28 cellular contexts compared by ENCODE assay signal in the genomic region with DNA sequence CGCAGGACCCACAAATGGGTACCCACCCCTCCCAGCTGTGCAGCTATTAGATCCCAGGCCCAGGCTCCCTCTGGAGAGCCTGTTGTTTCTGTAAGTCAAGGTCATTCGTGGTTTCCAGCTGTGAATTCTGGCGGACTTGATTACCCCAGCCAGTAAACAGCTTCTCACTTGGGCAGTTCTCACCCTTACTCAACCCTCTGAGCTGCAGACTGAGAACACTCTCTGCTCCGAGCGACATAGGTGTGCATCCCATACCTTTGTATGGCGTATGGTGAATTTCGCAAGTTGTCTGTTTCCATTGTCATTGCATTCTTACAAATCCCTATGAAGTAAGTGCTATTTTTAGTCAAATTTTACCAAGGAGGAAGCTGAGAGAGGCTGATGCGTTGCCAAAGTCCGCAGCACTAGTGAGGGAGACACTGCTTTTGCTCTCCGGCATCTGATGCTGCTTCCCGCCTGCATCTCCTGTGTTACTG. TPM values are rescaled to one million over a fixed set of nuclear protein-coding genes. Genes with fewer than 3 reads are reported as not detected.
A peak's percentile ranks its signal among the peaks of the same experiment; 100 is the strongest.
DNase-seq lines count a peak whose midpoint lies in the region; ATAC-seq and TF ChIP-seq lines count a peak whose summit lies in the region.
"Had no signal": no experiment of that assay in that cellular context is flagged by ENCODE, and none has a peak within 500 bp of the region (broad histone marks: within the 10 kb centered on the region; RNA-seq: fewer than 3 reads in every experiment).

No MANE protein-coding gene starts in this region.

- TF ChIP-seq POLR2A in gastroesophageal sphincter (IDR thresholded peaks at IDR 0.05), result no peak

- peak; percentile 6 for TF ChIP-seq EP300 in gastroesophageal sphincter (IDR thresholded peaks at IDR 0.05)

- 43 to 45% methylated on average over 8 to 9 of the region's 11 CpGs for WGBS in gastroesophageal sphincter (ENCODE audit: low coverage in 1 of 2), 2 donors

- ATAC-seq in gastroesophageal sphincter (peak; percentile 26), upper lobe of right lung (peak; percentile 37), HG03108 (IDR thresholded peaks at IDR 0.05; ENCODE audit: unreplicated experiment) (no peak)
- ATAC-seq: naive thymus-derived CD4-positive, alpha-beta T cell had no signal

- TF ChIP-seq CTCF in gastroesophageal sphincter (IDR thresholded peaks at IDR 0.05), result no peak
- TF ChIP-seq CTCF in osteoblast (IDR thresholded peaks at IDR 0.05; ENCODE audit: extremely low read depth, low read depth, low read length), result no peak
- no peak for TF ChIP-seq CTCF in upper lobe of right lung (IDR thresholded peaks at IDR 0.05)
- TF ChIP-seq CTCF in progenitor cell of endocrine pancreas (IDR thresholded peaks at IDR 0.05; ENCODE audit: unreplicated experiment), result no peak

- no peak overlapping the region for H3K27ac Mint-ChIP-seq in progenitor cell of endocrine pancreas
- H3K27ac Mint-ChIP-seq: CD8-positive, alpha-beta memory T cell; naive thymus-derived CD4-positive, alpha-beta T cell had no signal

- intact Hi-C loops in upper lobe of right lung (cut with DNase I), result no loop called here

- H3K4me3 ChIP-seq in gastroesophageal sphincter (no peak overlapping the region), osteoblast (ENCODE audit: insufficient read depth, low read length) (no peak overlapping the region), upper lobe of right lung (no peak overlapping the region)
- H3K4me3 ChIP-seq: breast epithelium, MG63, tibial nerve had no signal

- H3K9me3 Mint-ChIP-seq in progenitor cell of endocrine pancreas (ENCODE audit: low read depth), result no peaks in the 10 kb centered on the region
- H3K9me3 Mint-ChIP-seq: CD8-positive, alpha-beta memory T cell; naive thymus-derived CD4-positive, alpha-beta T cell had no signal

- H3K9me3 ChIP-seq in gastroesophageal sphincter (no peaks in the 10 kb centered on the region), osteoblast (ENCODE audit: low read depth, low read length) (no peaks in the 10 kb centered on the region), upper lobe of right lung (no peaks in the 10 kb centered on the region)
- H3K9me3 ChIP-seq: breast epithelium, MG63, SK-N-SH, tibial nerve had no signal

- no peak overlapping the region for H3K4me2 ChIP-seq in osteoblast (ENCODE audit: insufficient read depth, low read length)
- H3K4me2 ChIP-seq: SK-N-SH had no signal

- H3K4me3 Mint-ChIP-seq in progenitor cell of endocrine pancreas (ENCODE audit: low read depth), result no peak overlapping the region
- H3K4me3 Mint-ChIP-seq: CD8-positive, alpha-beta memory T cell; naive thymus-derived CD4-positive, alpha-beta T cell had no signal

- H3K4me1 ChIP-seq in gastroesophageal sphincter (peaks cover 16 to 98% (median 22%) of the 10 kb centered on the region in 3 donors), osteoblast (ENCODE audit: insufficient read depth, low read length) (peaks cover 3% of the 10 kb centered on the region), upper lobe of right lung (peaks cover 26% of the 10 kb centered on the region)
- H3K4me1 ChIP-seq: breast epithelium, parathyroid adenoma had no signal

- H3K36me3 Mint-ChIP-seq in progenitor cell of endocrine pancreas (ENCODE audit: insufficient read depth), result peaks cover 30% of the 10 kb centered on the region
- H3K36me3 Mint-ChIP-seq: CD8-positive, alpha-beta memory T cell; naive thymus-derived CD4-positive, alpha-beta T cell had no signal

- no peak overlapping the region for H2AFZ ChIP-seq in osteoblast (ENCODE audit: low read length)
- H2AFZ ChIP-seq: parathyroid adenoma had no signal

- H3K27me3 Mint-ChIP-seq in progenitor cell of endocrine pancreas, result no peaks in the 10 kb centered on the region

- H3K79me2 ChIP-seq in osteoblast (ENCODE audit: insufficient read depth, low read length), result no peaks in the 10 kb centered on the region

- H3K27me3 ChIP-seq in gastroesophageal sphincter (no peaks in the 10 kb centered on the region), osteoblast (ENCODE audit: insufficient read depth, low read length) (peaks cover 9% of the 10 kb centered on the region), upper lobe of right lung (no peaks in the 10 kb centered on the region)
- H3K27me3 ChIP-seq: breast epithelium, MG63, tibial nerve had no signal

- no peaks in the 10 kb centered on the region for H4K20me1 ChIP-seq in osteoblast (ENCODE audit: insufficient read depth, low read length)

- H3K27ac ChIP-seq in gastroesophageal sphincter (peak overlapping the region; percentile 66 to 91 (median 72)), osteoblast (ENCODE audit: low read depth, low read length) (no peak overlapping the region), upper lobe of right lung (peak overlapping the region; percentile 36)
- H3K27ac ChIP-seq: breast epithelium, parathyroid adenoma, WERI-Rb-1 had no signal

- H3K36me3 ChIP-seq in gastroesophageal sphincter (peaks cover 0 to 8% of the 10 kb centered on the region in 2 donors), osteoblast (ENCODE audit: insufficient read depth, low read length) (no peaks in the 10 kb centered on the region), upper lobe of right lung (no peaks in the 10 kb centered on the region)
- H3K36me3 ChIP-seq: breast epithelium, MG63, tibial nerve had no signal

- H3K4me1 Mint-ChIP-seq in progenitor cell of endocrine pancreas (ENCODE audit: low read depth), result peaks cover 6% of the 10 kb centered on the region
- H3K4me1 Mint-ChIP-seq: CD8-positive, alpha-beta memory T cell; naive thymus-derived CD4-positive, alpha-beta T cell had no signal

- peak; percentile 28 for DNase-seq in activated CD8-positive, alpha-beta memory T cell treated with anti-CD3 and anti-CD28 coated beads, Interleukin-2, amount 50 U/mL, for 48 hours
- no peak for DNase-seq in activated CD8-positive, alpha-beta memory T cell treated with anti-CD3 and anti-CD28 coated beads, Interleukin-2, amount 50 U/mL, for 4 hours
- DNase-seq in osteoblast (ENCODE audit: insufficient read length, low spot score, missing footprints) (peak; percentile 76), upper lobe of right lung (no peak), progenitor cell of endocrine pancreas (ENCODE audit: low spot score, unreplicated experiment) (no peak), NCI-H128 (lab: John Stamatoyannopoulos, UW; ENCODE audit: unreplicated experiment) (no peak)
- DNase-seq: 8988T; AML-193; CD8-positive, alpha-beta memory T cell; mesenchymal stem cell; MG63; naive thymus-derived CD4-positive, alpha-beta T cell; NCI-H1694; NCI-H2171; NCI-H524; SK-N-SH; small intestine; stimulated activated CD4-positive, alpha-beta T cell treated with anti-CD3 and anti-CD28 coated beads, Interleukin-2, amount 100 ng/mL, for 48 hours; stimulated activated naive CD4-positive, alpha-beta T cell; T-helper 2 cell; WERI-Rb-1 had no signal

RNA-seq across cellular contexts. Expression of a gene that starts 11.3 kb away (rescaled TPM):
- total RNA-seq in gastroesophageal sphincter, result 10 to 100 TPM; 19.1 to 34.4 (median 26.5) TPM
- 0.36 and 0.59 TPM in 2 replicates for total RNA-seq in osteoblast
- total RNA-seq in upper lobe of right lung, result 21.0 TPM
- total RNA-seq in progenitor cell of endocrine pancreas, result 122 TPM in 2 replicates

RNA-seq across cellular contexts. Expression of a gene that starts 56.0 kb away (rescaled TPM):
- total RNA-seq in gastroesophageal sphincter (not detected), osteoblast (not detected in 2 replicates), upper lobe of right lung (not detected), progenitor cell of endocrine pancreas (not detected in 2 replicates)
- total RNA-seq: CD8-positive, alpha-beta memory T cell; dermis microvascular lymphatic vessel endothelial cell; frontal cortex; naive thymus-derived CD4-positive, alpha-beta T cell had no signal

Comparison
In these comparisons a context has a peak if more than half of its experiments do, and no peak if none do; other contexts are left out.
1. DNase-seq: peak in activated CD8-positive, alpha-beta memory T cell treated with anti-CD3 and anti-CD28 coated beads, Interleukin-2, amount 50 U/mL, for 48 hours (single experiment) and osteoblast (single experiment); none in activated CD8-positive, alpha-beta memory T cell treated with anti-CD3 and anti-CD28 coated beads, Interleukin-2, amount 50 U/mL, for 4 hours (single experiment), upper lobe of right lung (single experiment), progenitor cell of endocrine pancreas (single experiment) and NCI-H128 (single experiment).
2. RNA of a gene that starts 11.3 kb away (total RNA-seq): 122 TPM in progenitor cell of endocrine pancreas, 19.1 to 34.4 TPM in gastroesophageal sphincter and 21.0 TPM in upper lobe of right lung (single experiment); 0.36 to 0.59 TPM in osteoblast; every median in the first group is over 10 times any median in the second.